ENCODE assay signal across 1 cellular context in the genomic region with DNA sequence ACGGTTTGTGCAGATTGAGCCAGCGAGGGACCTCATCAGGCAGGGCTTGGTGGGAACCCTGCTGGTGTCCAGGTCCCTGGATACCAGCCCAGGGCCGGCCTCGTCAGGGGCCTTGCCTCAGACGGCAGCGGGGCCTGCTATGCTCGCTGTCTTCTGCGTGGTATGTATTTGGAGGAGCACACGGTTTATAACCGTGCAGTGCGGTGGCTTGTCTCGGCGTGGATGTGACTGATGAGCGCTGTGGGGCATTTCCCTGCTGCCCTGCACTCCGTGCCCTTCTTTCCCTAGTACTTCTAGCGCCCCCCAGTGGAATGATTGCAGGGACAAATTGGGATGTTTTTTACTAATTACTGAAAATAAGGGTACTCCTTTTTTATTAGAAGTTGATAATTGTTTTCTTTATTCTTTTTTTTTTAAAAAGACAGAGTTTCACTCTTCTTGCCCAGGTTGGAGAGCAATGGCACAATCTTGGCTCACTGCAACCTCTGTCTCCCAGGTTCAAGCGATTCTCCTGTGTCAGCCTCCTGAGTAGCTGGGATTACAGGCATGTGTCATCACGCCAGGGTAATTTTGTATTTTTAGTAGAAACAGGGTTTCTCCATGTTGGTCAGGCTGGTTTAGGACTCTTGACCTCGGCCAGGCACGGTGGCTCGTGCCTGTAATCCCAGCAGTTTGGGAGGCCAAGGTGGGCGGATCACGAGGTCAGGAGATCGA.
TF ChIP-seq lines count a peak whose summit lies in the region.

No MANE protein-coding gene starts in this region.

TF ChIP-seq in H1, 55 proteins besides CTCF, POLR2A, EP300 and RAD21:
- TF ChIP-seq SIRT6 (IDR thresholded peaks at IDR 0.05; ENCODE audit: low read length) (no peak), JUN (IDR thresholded peaks at IDR 0.05; ENCODE audit: low read depth, low read length) (no peak), FOSL1 (IDR thresholded peaks at IDR 0.05; ENCODE audit: insufficient read depth, low read depth, low read length) (no peak), BRCA1 (IDR thresholded peaks at IDR 0.05; ENCODE audit: low read depth, low read length) (no peak), TCF12 (IDR thresholded peaks at IDR 0.05; ENCODE audit: low read depth, low read length) (no peak), CEBPB (IDR thresholded peaks at IDR 0.05; ENCODE audit: low read depth, low read length) (no peak), SIN3A (conservative IDR thresholded peaks at IDR 0.05 in 1 of 2, IDR thresholded peaks at IDR 0.05 in 1 of 2; ENCODE audit: low read depth in 1 of 2, low read length in 2 of 2) (no peak), PHF8 (conservative IDR thresholded peaks at IDR 0.05; ENCODE audit: low read depth, low read length) (no peak), CHD2 (IDR thresholded peaks at IDR 0.05; ENCODE audit: low read length) (no peak), ZNF274 (IDR thresholded peaks at IDR 0.05; ENCODE audit: borderline replicate concordance, extremely low read depth, low read length) (no peak), CHD1 (IDR thresholded peaks at IDR 0.05; ENCODE audit: low read depth, low read length) (no peak), EGR1 (IDR thresholded peaks at IDR 0.05; ENCODE audit: borderline replicate concordance, low read depth, low read length) (no peak), CBX5 (IDR thresholded peaks at IDR 0.05; ENCODE audit: low read depth, low read length) (no peak), RXRA (IDR thresholded peaks at IDR 0.05; ENCODE audit: insufficient read depth, low read depth, low read length) (no peak), SP4 (IDR thresholded peaks at IDR 0.05; ENCODE audit: low read length) (no peak), KDM4A (IDR thresholded peaks at IDR 0.05; ENCODE audit: low read depth, low read length, severe bottlenecking) (no peak), CBX8 (IDR thresholded peaks at IDR 0.05; ENCODE audit: borderline replicate concordance, low read depth, low read length) (no peak), POLR2AphosphoS5 (IDR thresholded peaks at IDR 0.05; ENCODE audit: low read depth, low read length) (no peak), SP2 (IDR thresholded peaks at IDR 0.05; ENCODE audit: low read length) (no peak)
- TF ChIP-seq, protein P1, sequence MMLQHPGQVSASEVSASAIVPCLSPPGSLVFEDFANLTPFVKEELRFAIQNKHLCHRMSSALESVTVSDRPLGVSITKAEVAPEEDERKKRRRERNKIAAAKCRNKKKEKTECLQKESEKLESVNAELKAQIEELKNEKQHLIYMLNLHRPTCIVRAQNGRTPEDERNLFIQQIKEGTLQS (IDR thresholded peaks at IDR 0.05; ENCODE audit: insufficient read depth, low read depth, low read length) = no peak
